In the genomic region with DNA sequence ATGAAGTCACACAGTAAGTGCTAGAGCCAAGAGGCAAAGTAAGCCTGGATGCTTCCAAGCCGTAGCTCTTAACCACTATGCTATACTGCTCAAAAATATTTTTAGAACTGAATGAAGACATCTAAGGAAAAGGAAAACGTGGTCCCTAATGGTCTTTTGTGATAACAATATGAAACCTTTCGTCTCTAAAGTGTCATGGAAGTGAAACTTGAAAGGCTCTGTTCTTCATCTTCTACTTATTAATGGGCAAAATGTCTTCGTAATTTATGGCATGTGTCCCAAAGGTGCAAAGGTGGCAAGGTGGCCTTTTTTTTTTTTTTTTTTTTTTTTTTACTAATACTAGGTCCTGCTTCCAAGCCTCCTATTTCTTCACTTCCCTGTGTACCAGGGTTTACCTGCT, we compare ENCODE assay signal across 28 cellular contexts.
"Had no signal": no experiment of that assay in that cellular context is flagged by ENCODE, and none has a peak within 500 bp of the region (broad histone marks: within the 10 kb centered on the region; RNA-seq: fewer than 3 reads in every experiment).

No MANE protein-coding gene starts in this region.

- ATAC-seq: activated CD8-positive, alpha-beta T cell treated with anti-CD3 and anti-CD28 coated beads for 36 hours; activated T-cell treated with anti-CD3 and anti-CD28 coated beads, Interleukin-2, amount 50 U/mL, for 4 hours; activated T-helper 17 cell treated with anti-CD3 and anti-CD28 coated beads, Interleukin-2, amount 50 U/mL, for 72 hours; effector memory CD8-positive, alpha-beta T cell; left colon; pancreas; sciatic nerve; upper lobe of right lung had no signal

- H3K27ac Mint-ChIP-seq: activated CD8-positive, alpha-beta T cell treated with anti-CD3 and anti-CD28 coated beads for 36 hours; activated T-helper 17 cell treated with anti-CD3 and anti-CD28 coated beads, Interleukin-2, amount 50 U/mL, for 72 hours; effector memory CD8-positive, alpha-beta T cell; immature natural killer cell; mesothelial cell of epicardium; nephron progenitor cell had no signal

- H3K27me3 Mint-ChIP-seq: activated CD8-positive, alpha-beta T cell treated with anti-CD3 and anti-CD28 coated beads for 36 hours; activated T-helper 17 cell treated with anti-CD3 and anti-CD28 coated beads, Interleukin-2, amount 50 U/mL, for 72 hours; effector memory CD8-positive, alpha-beta T cell; naive B cell had no signal

- H3K4me3 ChIP-seq: pancreas, prostate gland, skin epidermis, suprapubic skin, tibial artery, upper lobe of right lung had no signal

- H3K4me1 ChIP-seq: prostate gland had no signal

- H3K4me3 Mint-ChIP-seq: activated CD8-positive, alpha-beta T cell treated with anti-CD3 and anti-CD28 coated beads for 36 hours; activated T-cell treated with anti-CD3 and anti-CD28 coated beads, Interleukin-2, amount 50 U/mL, for 4 hours; activated T-helper 17 cell treated with anti-CD3 and anti-CD28 coated beads, Interleukin-2, amount 50 U/mL, for 72 hours; effector memory CD8-positive, alpha-beta T cell; immature natural killer cell; mesothelial cell of epicardium; nephron progenitor cell had no signal

- H3K27me3 ChIP-seq: brain microvascular endothelial cell, pancreas, suprapubic skin, tibial artery, upper lobe of right lung had no signal

- H3K27ac ChIP-seq: brain microvascular endothelial cell, prostate gland, skin epidermis, suprapubic skin, tibial artery, upper lobe of right lung had no signal

- DNase-seq: activated CD4-positive, alpha-beta T cell treated with anti-CD3 and anti-CD28 coated beads, Interleukin-2, amount 50 U/mL, for 1 hour; activated gamma-delta T cell treated with Interleukin-2 at 50 U/mL for 16 hours; activated naive CD4-positive, alpha-beta T cell treated with anti-CD3 and anti-CD28 coated beads, Interleukin-2, amount 50 U/mL, for 16 hours; activated T-cell treated with anti-CD3 and anti-CD28 coated beads, Interleukin-2, amount 50 U/mL, for 4 hours; amniotic stem cell; brain microvascular endothelial cell; cortex of kidney; effector memory CD8-positive, alpha-beta T cell; immature natural killer cell; kidney; mammary epithelial cell; naive B cell; pancreas; retina; stimulated activated CD4-positive, alpha-beta T cell treated with anti-CD3 and anti-CD28 coated beads, Interleukin-4, amount 100 ng/mL, for 4 hours; stimulated activated naive CD4-positive, alpha-beta T cell; tibial artery; upper lobe of right lung had no signal

- H3K9me3 ChIP-seq: pancreas, prostate gland, suprapubic skin, tibial artery, upper lobe of right lung had no signal

- FAIRE-seq: astrocyte, kidney, pancreas had no signal

- H3K36me3 ChIP-seq: brain microvascular endothelial cell, pancreas, prostate gland, suprapubic skin, upper lobe of right lung had no signal

- H3K36me3 Mint-ChIP-seq: immature natural killer cell, mesothelial cell of epicardium had no signal

- H3K9me3 Mint-ChIP-seq: activated CD8-positive, alpha-beta T cell treated with anti-CD3 and anti-CD28 coated beads for 36 hours; activated T-cell treated with anti-CD3 and anti-CD28 coated beads, Interleukin-2, amount 50 U/mL, for 4 hours; activated T-helper 17 cell treated with anti-CD3 and anti-CD28 coated beads, Interleukin-2, amount 50 U/mL, for 72 hours; effector memory CD8-positive, alpha-beta T cell; immature natural killer cell; mesothelial cell of epicardium; naive B cell; nephron progenitor cell had no signal
